2 cellular contexts compared by ENCODE assay signal in the genomic region with DNA sequence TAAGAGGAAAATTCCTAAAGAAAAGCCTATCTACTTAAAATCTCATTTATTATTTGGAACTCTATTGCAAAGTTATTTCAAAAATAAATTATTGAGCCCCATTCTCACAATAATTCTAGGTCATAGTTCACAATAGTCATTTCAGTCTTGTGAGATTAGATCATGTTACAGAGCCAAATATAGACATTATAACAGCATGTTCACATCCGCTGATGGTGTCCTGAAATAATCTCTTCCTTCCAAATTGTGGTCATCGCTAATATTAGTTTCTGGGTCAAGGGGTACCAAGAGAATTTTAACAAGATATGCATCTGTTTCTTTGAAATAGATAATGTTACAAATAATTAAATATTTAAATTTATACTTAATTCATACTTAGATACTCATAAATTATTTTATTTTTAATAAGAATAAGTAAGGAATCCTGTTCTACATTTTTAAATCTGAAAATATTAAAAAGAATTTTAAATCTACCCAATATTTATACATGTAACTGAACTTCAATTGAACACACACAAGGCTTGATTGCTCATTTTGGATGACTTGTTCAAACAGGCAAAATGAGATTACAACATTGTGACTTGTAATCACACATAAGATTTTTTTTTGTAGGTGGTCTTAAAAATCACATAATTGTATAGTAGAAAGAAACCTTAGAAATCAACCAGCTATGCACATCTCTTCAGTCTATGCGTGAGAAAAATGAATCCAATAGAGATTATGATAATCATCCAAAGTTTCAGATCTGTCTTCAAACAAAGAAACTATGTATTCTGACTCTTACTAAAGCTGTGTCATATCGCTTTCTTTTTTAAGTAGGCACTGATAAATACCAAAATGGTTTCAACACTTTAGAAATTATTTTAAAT.
TF ChIP-seq lines count a peak whose summit lies in the region.

No MANE protein-coding gene starts in this region.

TF ChIP-seq in endothelial cell of umbilical vein, 7 proteins besides CTCF, POLR2A, EP300 and RAD21:
- TF ChIP-seq JUN (IDR thresholded peaks at IDR 0.05; ENCODE audit: borderline replicate concordance, insufficient read depth, insufficient read length, low read depth) (peak; percentile 75), POLR2AphosphoS5 (IDR thresholded peaks at IDR 0.05; ENCODE audit: insufficient read depth, low read depth, low read length) (no peak)

TF ChIP-seq in liver, 16 proteins besides CTCF, POLR2A, EP300 and RAD21:
- TF ChIP-seq NR2F2 (IDR thresholded peaks at IDR 0.05) (peak; percentile 66), RXRA (IDR thresholded peaks at IDR 0.05) (no peak)
TF ChIP-seq in liver: peak in this region for 1.
